In the genomic region with DNA sequence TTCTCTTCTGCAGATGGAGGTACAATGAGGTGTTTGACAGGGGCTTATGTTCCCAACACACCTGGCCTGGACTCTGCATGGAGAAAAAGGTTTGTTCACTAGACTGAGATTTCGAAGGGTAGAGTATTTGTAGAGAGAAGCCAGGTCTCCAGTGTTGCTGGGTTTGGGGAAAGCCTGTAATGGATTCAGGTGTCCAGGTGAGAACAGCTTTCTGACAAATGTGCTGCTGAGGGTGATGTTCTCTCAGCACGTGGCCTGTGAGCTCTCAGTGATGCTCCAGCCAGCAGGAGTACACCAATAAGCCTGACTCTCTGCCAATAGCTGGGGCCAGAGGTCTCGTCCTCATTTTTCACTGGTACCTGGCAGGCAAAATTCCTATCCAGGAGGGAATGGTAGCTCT, we compare ENCODE assay signal across 1 cellular context.
TF ChIP-seq lines count a peak whose summit lies in the region.

No MANE protein-coding gene starts in this region.

TF ChIP-seq in GM12878, 131 proteins besides CTCF, POLR2A, EP300 and RAD21:
- TF ChIP-seq MTA3 (IDR thresholded peaks at IDR 0.05; ENCODE audit: borderline replicate concordance, low read length) (no peak), ATF3 (IDR thresholded peaks at IDR 0.05; ENCODE audit: borderline replicate concordance, extremely low read depth, low read depth, low read length) (no peak), JUND (IDR thresholded peaks at IDR 0.05; ENCODE audit: low read depth, low read length) (no peak), E4F1 (IDR thresholded peaks at IDR 0.05; ENCODE audit: borderline replicate concordance, partially characterized antibody) (no peak), E2F4 (IDR thresholded peaks at IDR 0.05; ENCODE audit: low read depth, low read length) (no peak), BRCA1 (IDR thresholded peaks at IDR 0.05; ENCODE audit: low read depth, low read length) (no peak), CHD2 (IDR thresholded peaks at IDR 0.05; ENCODE audit: borderline replicate concordance, low read depth, low read length) (no peak), ZBED1 (IDR thresholded peaks at IDR 0.05; ENCODE audit: borderline replicate concordance) (no peak), PAX8 (IDR thresholded peaks at IDR 0.05) (no peak), RAD51 (IDR thresholded peaks at IDR 0.05) (no peak), ZBTB40 (IDR thresholded peaks at IDR 0.05; ENCODE audit: borderline replicate concordance) (no peak), RBBP5 (conservative IDR thresholded peaks at IDR 0.05) (no peak)
- TF ChIP-seq, protein P1, sequence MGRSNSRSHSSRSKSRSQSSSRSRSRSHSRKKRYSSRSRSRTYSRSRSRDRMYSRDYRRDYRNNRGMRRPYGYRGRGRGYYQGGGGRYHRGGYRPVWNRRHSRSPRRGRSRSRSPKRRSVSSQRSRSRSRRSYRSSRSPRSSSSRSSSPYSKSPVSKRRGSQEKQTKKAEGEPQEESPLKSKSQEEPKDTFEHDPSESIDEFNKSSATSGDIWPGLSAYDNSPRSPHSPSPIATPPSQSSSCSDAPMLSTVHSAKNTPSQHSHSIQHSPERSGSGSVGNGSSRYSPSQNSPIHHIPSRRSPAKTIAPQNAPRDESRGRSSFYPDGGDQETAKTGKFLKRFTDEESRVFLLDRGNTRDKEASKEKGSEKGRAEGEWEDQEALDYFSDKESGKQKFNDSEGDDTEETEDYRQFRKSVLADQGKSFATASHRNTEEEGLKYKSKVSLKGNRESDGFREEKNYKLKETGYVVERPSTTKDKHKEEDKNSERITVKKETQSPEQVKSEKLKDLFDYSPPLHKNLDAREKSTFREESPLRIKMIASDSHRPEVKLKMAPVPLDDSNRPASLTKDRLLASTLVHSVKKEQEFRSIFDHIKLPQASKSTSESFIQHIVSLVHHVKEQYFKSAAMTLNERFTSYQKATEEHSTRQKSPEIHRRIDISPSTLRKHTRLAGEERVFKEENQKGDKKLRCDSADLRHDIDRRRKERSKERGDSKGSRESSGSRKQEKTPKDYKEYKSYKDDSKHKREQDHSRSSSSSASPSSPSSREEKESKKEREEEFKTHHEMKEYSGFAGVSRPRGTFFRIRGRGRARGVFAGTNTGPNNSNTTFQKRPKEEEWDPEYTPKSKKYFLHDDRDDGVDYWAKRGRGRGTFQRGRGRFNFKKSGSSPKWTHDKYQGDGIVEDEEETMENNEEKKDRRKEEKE (IDR thresholded peaks at IDR 0.05), result no peak
- TF ChIP-seq, protein P2, sequence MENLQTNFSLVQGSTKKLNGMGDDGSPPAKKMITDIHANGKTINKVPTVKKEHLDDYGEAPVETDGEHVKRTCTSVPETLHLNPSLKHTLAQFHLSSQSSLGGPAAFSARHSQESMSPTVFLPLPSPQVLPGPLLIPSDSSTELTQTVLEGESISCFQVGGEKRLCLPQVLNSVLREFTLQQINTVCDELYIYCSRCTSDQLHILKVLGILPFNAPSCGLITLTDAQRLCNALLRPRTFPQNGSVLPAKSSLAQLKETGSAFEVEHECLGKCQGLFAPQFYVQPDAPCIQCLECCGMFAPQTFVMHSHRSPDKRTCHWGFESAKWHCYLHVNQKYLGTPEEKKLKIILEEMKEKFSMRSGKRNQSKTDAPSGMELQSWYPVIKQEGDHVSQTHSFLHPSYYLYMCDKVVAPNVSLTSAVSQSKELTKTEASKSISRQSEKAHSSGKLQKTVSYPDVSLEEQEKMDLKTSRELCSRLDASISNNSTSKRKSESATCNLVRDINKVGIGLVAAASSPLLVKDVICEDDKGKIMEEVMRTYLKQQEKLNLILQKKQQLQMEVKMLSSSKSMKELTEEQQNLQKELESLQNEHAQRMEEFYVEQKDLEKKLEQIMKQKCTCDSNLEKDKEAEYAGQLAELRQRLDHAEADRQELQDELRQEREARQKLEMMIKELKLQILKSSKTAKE (IDR thresholded peaks at IDR 0.05; ENCODE audit: low read depth, poor library complexity, severe bottlenecking), result no peak
